1 cellular context compared by ENCODE assay signal in the genomic region with DNA sequence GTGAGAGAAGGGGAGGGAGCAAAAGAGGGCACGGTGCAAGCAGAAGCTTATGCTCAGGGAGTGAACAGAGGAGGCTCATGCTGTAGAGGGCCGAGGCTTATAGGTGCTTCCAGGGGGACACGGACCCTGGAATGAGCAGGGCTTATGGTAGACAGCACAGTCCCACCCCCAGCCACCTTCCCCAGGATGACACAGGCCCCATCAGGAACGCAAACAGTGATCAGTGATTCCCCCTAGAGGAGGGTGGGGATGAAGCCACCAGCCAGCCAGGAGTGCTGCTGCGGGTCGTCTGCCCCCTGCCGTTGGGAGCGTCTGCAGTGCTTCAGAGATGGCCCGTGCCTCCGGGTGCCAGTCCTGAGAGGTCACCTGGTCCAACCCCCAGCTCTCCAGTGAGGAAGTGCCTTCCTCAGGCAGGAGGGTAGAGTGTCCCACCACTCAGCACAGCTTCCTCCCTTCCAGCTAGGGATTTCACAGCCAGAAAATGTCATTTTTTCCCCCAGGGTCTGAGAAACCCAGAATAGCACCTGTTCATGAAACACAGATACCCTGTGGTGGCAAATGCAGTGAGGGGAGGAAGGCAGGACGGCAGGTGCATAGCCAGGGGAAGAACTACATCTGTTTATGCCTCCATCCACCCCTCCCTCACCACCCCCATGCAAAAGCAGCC.
TF ChIP-seq lines count a peak whose summit lies in the region.

No MANE protein-coding gene starts in this region.

TF ChIP-seq in HepG2, 621 proteins besides CTCF, POLR2A, EP300 and RAD21 (continued from another document and continues in another):
- TF ChIP-seq, protein P1, sequence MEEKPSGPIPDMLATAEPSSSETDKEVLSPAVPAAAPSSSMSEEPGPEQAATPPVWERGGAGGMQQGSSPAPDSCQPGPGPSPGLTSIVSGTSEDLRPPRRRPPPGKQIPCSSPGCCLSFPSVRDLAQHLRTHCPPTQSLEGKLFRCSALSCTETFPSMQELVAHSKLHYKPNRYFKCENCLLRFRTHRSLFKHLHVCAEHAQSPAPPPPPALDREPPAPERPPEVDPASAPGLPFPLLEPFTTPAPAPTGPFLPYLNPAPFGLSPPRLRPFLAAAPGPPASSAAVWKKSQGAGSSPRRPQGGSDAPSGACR (CRISPR knock-in tag; IDR thresholded peaks at IDR 0.05) = no peak
- TF ChIP-seq EHMT2 (IDR thresholded peaks at IDR 0.05; ENCODE audit: borderline replicate concordance, low read depth, low read length) (no peak), KDM4B (CRISPR knock-in tag; IDR thresholded peaks at IDR 0.05) (no peak), POLR2AphosphoS2 (IDR thresholded peaks at IDR 0.05; ENCODE audit: low read depth, low read length) (no peak), ZNF792 (CRISPR knock-in tag; IDR thresholded peaks at IDR 0.05) (no peak), KLF6 (CRISPR knock-in tag; IDR thresholded peaks at IDR 0.05) (no peak), ZNF788 (CRISPR knock-in tag; IDR thresholded peaks at IDR 0.05; ENCODE audit: borderline replicate concordance) (peak; percentile 60; the same call in 1 of the 2 replicates), JUN (CRISPR knock-in tag; IDR thresholded peaks at IDR 0.05) (no peak), PRPF4 (IDR thresholded peaks at IDR 0.05; ENCODE audit: low read depth, low read length, poor library complexity, severe bottlenecking) (no peak), ZFP82 (CRISPR knock-in tag; IDR thresholded peaks at IDR 0.05; ENCODE audit: borderline replicate concordance) (0 out of 2 replicates have a peak, but pooled peaks have one; percentile 41), ZNF12 (CRISPR knock-in tag; IDR thresholded peaks at IDR 0.05) (no peak), ZNF34 (CRISPR knock-in tag; IDR thresholded peaks at IDR 0.05; ENCODE audit: borderline replicate concordance) (no peak), DPF2 (CRISPR knock-in tag; IDR thresholded peaks at IDR 0.05; ENCODE audit: borderline replicate concordance, low read depth) (no peak), ZNF207 (IDR thresholded peaks at IDR 0.05; ENCODE audit: borderline replicate concordance) (no peak), ZBTB20 (CRISPR knock-in tag; IDR thresholded peaks at IDR 0.05; ENCODE audit: borderline replicate concordance, low read depth) (no peak), LCORL (IDR thresholded peaks at IDR 0.05) (no peak), LCORL (CRISPR knock-in tag; IDR thresholded peaks at IDR 0.05) (0 out of 2 replicates have a peak, but pooled peaks have one; percentile 39), WIZ (CRISPR knock-in tag; IDR thresholded peaks at IDR 0.05) (no peak), IKZF1 (IDR thresholded peaks at IDR 0.05) (no peak), PITX1 (CRISPR knock-in tag; IDR thresholded peaks at IDR 0.05) (no peak; the same call in 1 of the 2 replicates), SIN3B (IDR thresholded peaks at IDR 0.05; ENCODE audit: low read length) (no peak), NFIB (CRISPR knock-in tag; IDR thresholded peaks at IDR 0.05; ENCODE audit: borderline replicate concordance) (no peak), ZNF326 (CRISPR knock-in tag; IDR thresholded peaks at IDR 0.05; ENCODE audit: borderline replicate concordance) (no peak), ZNF274 (CRISPR knock-in tag; IDR thresholded peaks at IDR 0.05) (no peak), ZNF674 (CRISPR knock-in tag; IDR thresholded peaks at IDR 0.05; ENCODE audit: low read depth) (no peak), ZNF20 (CRISPR knock-in tag; IDR thresholded peaks at IDR 0.05) (no peak), ZNF460 (CRISPR knock-in tag; IDR thresholded peaks at IDR 0.05; ENCODE audit: borderline replicate concordance) (no peak), ZNF331 (CRISPR knock-in tag; IDR thresholded peaks at IDR 0.05) (no peak), MED13 (CRISPR knock-in tag; IDR thresholded peaks at IDR 0.05) (no peak), AKAP8 (CRISPR knock-in tag; IDR thresholded peaks at IDR 0.05) (no peak), TBL1XR1 (IDR thresholded peaks at IDR 0.05; ENCODE audit: borderline replicate concordance, low read length, partially characterized antibody) (no peak), RORA (CRISPR knock-in tag; IDR thresholded peaks at IDR 0.05) (no peak), MED1 (CRISPR knock-in tag; IDR thresholded peaks at IDR 0.05) (peak; percentile 51), SMYD3 (CRISPR knock-in tag; IDR thresholded peaks at IDR 0.05) (no peak), ZNF552 (CRISPR knock-in tag; IDR thresholded peaks at IDR 0.05; ENCODE audit: borderline replicate concordance) (no peak), RFX5 (IDR thresholded peaks at IDR 0.05; ENCODE audit: low read depth, low read length) (no peak), NCOA1 (CRISPR knock-in tag; IDR thresholded peaks at IDR 0.05) (no peak), ONECUT2 (CRISPR knock-in tag; IDR thresholded peaks at IDR 0.05) (no peak), ZNF530 (CRISPR knock-in tag; IDR thresholded peaks at IDR 0.05; ENCODE audit: low read depth) (no peak), ZBTB1 (CRISPR knock-in tag; IDR thresholded peaks at IDR 0.05; ENCODE audit: borderline replicate concordance) (no peak), NR1H2 (CRISPR knock-in tag; IDR thresholded peaks at IDR 0.05; ENCODE audit: borderline replicate concordance, low read depth) (no peak), MAF1 (CRISPR knock-in tag; IDR thresholded peaks at IDR 0.05; ENCODE audit: borderline replicate concordance) (no peak)
- TF ChIP-seq, protein P2, sequence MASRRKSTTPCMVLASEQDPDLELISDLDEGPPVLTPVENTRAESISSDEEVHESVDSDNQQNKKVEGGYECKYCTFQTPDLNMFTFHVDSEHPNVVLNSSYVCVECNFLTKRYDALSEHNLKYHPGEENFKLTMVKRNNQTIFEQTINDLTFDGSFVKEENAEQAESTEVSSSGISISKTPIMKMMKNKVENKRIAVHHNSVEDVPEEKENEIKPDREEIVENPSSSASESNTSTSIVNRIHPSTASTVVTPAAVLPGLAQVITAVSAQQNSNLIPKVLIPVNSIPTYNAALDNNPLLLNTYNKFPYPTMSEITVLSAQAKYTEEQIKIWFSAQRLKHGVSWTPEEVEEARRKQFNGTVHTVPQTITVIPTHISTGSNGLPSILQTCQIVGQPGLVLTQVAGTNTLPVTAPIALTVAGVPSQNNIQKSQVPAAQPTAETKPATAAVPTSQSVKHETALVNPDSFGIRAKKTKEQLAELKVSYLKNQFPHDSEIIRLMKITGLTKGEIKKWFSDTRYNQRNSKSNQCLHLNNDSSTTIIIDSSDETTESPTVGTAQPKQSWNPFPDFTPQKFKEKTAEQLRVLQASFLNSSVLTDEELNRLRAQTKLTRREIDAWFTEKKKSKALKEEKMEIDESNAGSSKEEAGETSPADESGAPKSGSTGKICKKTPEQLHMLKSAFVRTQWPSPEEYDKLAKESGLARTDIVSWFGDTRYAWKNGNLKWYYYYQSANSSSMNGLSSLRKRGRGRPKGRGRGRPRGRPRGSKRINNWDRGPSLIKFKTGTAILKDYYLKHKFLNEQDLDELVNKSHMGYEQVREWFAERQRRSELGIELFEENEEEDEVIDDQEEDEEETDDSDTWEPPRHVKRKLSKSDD (CRISPR knock-in tag; IDR thresholded peaks at IDR 0.05; ENCODE audit: low read depth) = no peak
- TF ChIP-seq, protein P3, sequence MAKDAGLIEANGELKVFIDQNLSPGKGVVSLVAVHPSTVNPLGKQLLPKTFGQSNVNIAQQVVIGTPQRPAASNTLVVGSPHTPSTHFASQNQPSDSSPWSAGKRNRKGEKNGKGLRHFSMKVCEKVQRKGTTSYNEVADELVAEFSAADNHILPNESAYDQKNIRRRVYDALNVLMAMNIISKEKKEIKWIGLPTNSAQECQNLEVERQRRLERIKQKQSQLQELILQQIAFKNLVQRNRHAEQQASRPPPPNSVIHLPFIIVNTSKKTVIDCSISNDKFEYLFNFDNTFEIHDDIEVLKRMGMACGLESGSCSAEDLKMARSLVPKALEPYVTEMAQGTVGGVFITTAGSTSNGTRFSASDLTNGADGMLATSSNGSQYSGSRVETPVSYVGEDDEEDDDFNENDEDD (CRISPR knock-in tag; IDR thresholded peaks at IDR 0.05; ENCODE audit: borderline replicate concordance) = no peak
- TF ChIP-seq, protein P4, sequence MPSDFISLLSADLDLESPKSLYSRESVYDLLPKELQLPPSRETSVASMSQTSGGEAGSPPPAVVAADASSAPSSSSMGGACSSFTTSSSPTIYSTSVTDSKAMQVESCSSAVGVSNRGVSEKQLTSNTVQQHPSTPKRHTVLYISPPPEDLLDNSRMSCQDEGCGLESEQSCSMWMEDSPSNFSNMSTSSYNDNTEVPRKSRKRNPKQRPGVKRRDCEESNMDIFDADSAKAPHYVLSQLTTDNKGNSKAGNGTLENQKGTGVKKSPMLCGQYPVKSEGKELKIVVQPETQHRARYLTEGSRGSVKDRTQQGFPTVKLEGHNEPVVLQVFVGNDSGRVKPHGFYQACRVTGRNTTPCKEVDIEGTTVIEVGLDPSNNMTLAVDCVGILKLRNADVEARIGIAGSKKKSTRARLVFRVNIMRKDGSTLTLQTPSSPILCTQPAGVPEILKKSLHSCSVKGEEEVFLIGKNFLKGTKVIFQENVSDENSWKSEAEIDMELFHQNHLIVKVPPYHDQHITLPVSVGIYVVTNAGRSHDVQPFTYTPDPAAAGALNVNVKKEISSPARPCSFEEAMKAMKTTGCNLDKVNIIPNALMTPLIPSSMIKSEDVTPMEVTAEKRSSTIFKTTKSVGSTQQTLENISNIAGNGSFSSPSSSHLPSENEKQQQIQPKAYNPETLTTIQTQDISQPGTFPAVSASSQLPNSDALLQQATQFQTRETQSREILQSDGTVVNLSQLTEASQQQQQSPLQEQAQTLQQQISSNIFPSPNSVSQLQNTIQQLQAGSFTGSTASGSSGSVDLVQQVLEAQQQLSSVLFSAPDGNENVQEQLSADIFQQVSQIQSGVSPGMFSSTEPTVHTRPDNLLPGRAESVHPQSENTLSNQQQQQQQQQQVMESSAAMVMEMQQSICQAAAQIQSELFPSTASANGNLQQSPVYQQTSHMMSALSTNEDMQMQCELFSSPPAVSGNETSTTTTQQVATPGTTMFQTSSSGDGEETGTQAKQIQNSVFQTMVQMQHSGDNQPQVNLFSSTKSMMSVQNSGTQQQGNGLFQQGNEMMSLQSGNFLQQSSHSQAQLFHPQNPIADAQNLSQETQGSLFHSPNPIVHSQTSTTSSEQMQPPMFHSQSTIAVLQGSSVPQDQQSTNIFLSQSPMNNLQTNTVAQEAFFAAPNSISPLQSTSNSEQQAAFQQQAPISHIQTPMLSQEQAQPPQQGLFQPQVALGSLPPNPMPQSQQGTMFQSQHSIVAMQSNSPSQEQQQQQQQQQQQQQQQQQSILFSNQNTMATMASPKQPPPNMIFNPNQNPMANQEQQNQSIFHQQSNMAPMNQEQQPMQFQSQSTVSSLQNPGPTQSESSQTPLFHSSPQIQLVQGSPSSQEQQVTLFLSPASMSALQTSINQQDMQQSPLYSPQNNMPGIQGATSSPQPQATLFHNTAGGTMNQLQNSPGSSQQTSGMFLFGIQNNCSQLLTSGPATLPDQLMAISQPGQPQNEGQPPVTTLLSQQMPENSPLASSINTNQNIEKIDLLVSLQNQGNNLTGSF (CRISPR knock-in tag; IDR thresholded peaks at IDR 0.05) = no peak
- TF ChIP-seq, protein P5, sequence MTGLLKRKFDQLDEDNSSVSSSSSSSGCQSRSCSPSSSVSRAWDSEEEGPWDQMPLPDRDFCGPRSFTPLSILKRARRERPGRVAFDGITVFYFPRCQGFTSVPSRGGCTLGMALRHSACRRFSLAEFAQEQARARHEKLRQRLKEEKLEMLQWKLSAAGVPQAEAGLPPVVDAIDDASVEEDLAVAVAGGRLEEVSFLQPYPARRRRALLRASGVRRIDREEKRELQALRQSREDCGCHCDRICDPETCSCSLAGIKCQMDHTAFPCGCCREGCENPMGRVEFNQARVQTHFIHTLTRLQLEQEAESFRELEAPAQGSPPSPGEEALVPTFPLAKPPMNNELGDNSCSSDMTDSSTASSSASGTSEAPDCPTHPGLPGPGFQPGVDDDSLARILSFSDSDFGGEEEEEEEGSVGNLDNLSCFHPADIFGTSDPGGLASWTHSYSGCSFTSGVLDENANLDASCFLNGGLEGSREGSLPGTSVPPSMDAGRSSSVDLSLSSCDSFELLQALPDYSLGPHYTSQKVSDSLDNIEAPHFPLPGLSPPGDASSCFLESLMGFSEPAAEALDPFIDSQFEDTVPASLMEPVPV (CRISPR knock-in tag; IDR thresholded peaks at IDR 0.05) = no peak
- TF ChIP-seq, protein P6, sequence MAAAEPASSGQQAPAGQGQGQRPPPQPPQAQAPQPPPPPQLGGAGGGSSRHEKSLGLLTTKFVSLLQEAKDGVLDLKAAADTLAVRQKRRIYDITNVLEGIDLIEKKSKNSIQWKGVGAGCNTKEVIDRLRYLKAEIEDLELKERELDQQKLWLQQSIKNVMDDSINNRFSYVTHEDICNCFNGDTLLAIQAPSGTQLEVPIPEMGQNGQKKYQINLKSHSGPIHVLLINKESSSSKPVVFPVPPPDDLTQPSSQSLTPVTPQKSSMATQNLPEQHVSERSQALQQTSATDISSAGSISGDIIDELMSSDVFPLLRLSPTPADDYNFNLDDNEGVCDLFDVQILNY (CRISPR knock-in tag; conservative IDR thresholded peaks at IDR 0.05) = no peak
- TF ChIP-seq, protein P7, sequence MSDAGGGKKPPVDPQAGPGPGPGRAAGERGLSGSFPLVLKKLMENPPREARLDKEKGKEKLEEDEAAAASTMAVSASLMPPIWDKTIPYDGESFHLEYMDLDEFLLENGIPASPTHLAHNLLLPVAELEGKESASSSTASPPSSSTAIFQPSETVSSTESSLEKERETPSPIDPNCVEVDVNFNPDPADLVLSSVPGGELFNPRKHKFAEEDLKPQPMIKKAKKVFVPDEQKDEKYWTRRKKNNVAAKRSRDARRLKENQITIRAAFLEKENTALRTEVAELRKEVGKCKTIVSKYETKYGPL (CRISPR knock-in tag; IDR thresholded peaks at IDR 0.05) = no peak
- TF ChIP-seq, protein P8, sequence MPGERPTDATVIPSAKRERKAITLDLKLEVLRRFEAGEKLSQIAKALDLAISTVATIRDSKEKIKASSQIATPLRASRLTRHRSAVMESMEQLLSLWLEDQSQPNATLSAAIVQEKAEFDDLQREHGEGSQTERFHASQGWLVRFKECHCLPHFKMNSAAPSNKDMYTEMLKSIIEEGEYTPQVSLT (CRISPR knock-in tag; IDR thresholded peaks at IDR 0.05; ENCODE audit: borderline replicate concordance, low read depth) = no peak
- TF ChIP-seq, protein P9, sequence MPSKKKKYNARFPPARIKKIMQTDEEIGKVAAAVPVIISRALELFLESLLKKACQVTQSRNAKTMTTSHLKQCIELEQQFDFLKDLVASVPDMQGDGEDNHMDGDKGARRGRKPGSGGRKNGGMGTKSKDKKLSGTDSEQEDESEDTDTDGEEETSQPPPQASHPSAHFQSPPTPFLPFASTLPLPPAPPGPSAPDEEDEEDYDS (CRISPR knock-in tag; IDR thresholded peaks at IDR 0.05) = no peak
- TF ChIP-seq, protein P10, sequence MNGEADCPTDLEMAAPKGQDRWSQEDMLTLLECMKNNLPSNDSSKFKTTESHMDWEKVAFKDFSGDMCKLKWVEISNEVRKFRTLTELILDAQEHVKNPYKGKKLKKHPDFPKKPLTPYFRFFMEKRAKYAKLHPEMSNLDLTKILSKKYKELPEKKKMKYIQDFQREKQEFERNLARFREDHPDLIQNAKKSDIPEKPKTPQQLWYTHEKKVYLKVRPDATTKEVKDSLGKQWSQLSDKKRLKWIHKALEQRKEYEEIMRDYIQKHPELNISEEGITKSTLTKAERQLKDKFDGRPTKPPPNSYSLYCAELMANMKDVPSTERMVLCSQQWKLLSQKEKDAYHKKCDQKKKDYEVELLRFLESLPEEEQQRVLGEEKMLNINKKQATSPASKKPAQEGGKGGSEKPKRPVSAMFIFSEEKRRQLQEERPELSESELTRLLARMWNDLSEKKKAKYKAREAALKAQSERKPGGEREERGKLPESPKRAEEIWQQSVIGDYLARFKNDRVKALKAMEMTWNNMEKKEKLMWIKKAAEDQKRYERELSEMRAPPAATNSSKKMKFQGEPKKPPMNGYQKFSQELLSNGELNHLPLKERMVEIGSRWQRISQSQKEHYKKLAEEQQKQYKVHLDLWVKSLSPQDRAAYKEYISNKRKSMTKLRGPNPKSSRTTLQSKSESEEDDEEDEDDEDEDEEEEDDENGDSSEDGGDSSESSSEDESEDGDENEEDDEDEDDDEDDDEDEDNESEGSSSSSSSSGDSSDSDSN (CRISPR knock-in tag; IDR thresholded peaks at IDR 0.05) = 0 out of 2 replicates have a peak, but pooled peaks have one; percentile 38
